Comparison of ENCODE assay signal across 8 cellular contexts in the genomic region with DNA sequence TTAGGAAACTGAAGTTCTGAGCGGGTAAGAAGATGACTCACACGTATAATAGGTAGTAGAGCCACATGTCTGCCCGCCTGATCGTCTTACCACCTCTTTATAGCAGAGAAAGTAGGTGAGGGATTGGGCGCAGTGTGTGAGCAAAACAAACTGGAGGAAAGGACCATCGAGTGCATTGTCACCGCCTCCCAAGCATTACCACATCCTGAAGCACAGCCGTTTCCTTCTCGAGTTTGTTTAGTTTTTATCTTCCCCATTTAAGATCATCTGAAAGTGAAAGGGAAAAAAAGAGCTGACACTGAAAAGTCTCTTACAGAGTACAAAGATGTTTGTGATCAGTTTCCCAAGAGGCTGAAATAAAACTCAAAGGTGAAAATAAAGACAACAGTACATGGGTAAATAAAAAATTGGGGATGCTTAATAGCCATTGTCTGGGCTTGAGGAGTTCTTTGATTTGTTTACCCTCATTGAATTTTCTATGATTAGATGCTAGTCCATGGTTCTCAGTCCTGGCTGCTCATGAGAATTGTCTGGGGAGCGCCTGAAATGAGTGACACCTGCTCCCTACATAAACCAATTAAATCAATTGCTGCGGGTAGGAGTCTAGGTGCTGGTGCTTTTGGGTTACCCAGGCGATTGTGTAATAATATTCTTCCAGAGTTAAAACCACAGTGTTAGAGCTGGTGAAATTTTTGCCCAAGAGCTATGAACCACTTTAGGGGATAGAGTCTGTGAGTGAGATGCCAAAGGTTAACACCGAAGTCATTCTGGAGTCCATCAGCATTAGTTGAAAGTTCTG. TPM values are rescaled to one million over a fixed set of nuclear protein-coding genes. Genes with fewer than 3 reads are reported as not detected.
A peak's percentile ranks its signal among the peaks of the same experiment; 100 is the strongest.
DNase-seq lines count a peak whose midpoint lies in the region; ATAC-seq and TF ChIP-seq lines count a peak whose summit lies in the region.

No MANE protein-coding gene starts in this region.

- ATAC-seq in GM19395 (IDR thresholded peaks at IDR 0.05; ENCODE audit: unreplicated experiment) (peak; percentile 95), HG03460 (IDR thresholded peaks at IDR 0.05; ENCODE audit: unreplicated experiment) (peak; percentile 90), upper lobe of right lung (peak; percentile 98)

- H3K27me3 ChIP-seq in Peyer's patch = no peaks in the 10 kb centered on the region
- no peaks in the 10 kb centered on the region for H3K27me3 ChIP-seq in mucosa of rectum (ENCODE audit: control insufficient read depth in 2 of 2, insufficient read depth in 2 of 2, low read length in 2 of 2)
- H3K27me3 ChIP-seq in upper lobe of right lung = no peaks in the 10 kb centered on the region
- peaks cover 14% of the 10 kb centered on the region for H3K27me3 ChIP-seq in WERI-Rb-1 (ENCODE audit: insufficient read depth, low read depth, severe bottlenecking)

- H3K4me3 ChIP-seq in Peyer's patch (peak overlapping the region; percentile 12 to 22 (median 15)), mucosa of rectum (ENCODE audit: low read length in 2 of 2) (peak overlapping the region; percentile 54 to 56), upper lobe of right lung (peak overlapping the region; percentile 23), WERI-Rb-1 (ENCODE audit: low read depth, low read length) (no peak overlapping the region)

- TF ChIP-seq CTCF in Peyer's patch (IDR thresholded peaks at IDR 0.05) (no peak), upper lobe of right lung (IDR thresholded peaks at IDR 0.05) (no peak), WERI-Rb-1 (IDR thresholded peaks at IDR 0.05; ENCODE audit: low read depth, low read length) (no peak)

- H3K36me3 ChIP-seq in Peyer's patch (no peaks in the 10 kb centered on the region), mucosa of rectum (ENCODE audit: control insufficient read depth in 2 of 2, insufficient read depth in 2 of 2, low read length in 2 of 2) (no peaks in the 10 kb centered on the region), upper lobe of right lung (no peaks in the 10 kb centered on the region), WERI-Rb-1 (no peaks in the 10 kb centered on the region)

- H3K4me1 ChIP-seq in Peyer's patch = peaks cover 0 to 5% (median 0%) of the 10 kb centered on the region in 4 donors
- H3K4me1 ChIP-seq in mucosa of rectum (ENCODE audit: control insufficient read depth in 2 of 2, insufficient read depth in 2 of 2, low read length in 2 of 2) = peaks cover 2 to 12% of the 10 kb centered on the region in 2 donors
- no peaks in the 10 kb centered on the region for H3K4me1 ChIP-seq in upper lobe of right lung

- H3K27ac ChIP-seq in Peyer's patch (peak overlapping the region; percentile 75 to 91 (median 80)), mucosa of rectum (ENCODE audit: low read depth in 2 of 2, low read length in 2 of 2) (peak overlapping the region; percentile 74 to 85), upper lobe of right lung (peak overlapping the region; percentile 74), WERI-Rb-1 (no peak overlapping the region)

- DNase-seq in CD1c-positive myeloid dendritic cell (ENCODE audit: extremely low spot score) (peak; percentile 79), Peyer's patch (peak; percentile 51 to 90 (median 77)), upper lobe of right lung (peak; percentile 64), WERI-Rb-1 (no peak)
- DNase-seq in activated T-helper 9 cell treated with anti-CD3 and anti-CD28 coated beads, Interleukin-2, amount 50 U/mL, for 16 hours (ENCODE audit: low read depth) = peak; percentile 52

- H3K9ac ChIP-seq in mucosa of rectum (ENCODE audit: low read depth in 1 of 2, low read length in 2 of 2) = peak overlapping the region in 1 of 2 donors; percentile 54

- H3K9me3 ChIP-seq in Peyer's patch (no peaks in the 10 kb centered on the region), mucosa of rectum (ENCODE audit: control insufficient read depth in 2 of 2, low read length in 2 of 2) (no peaks in the 10 kb centered on the region), upper lobe of right lung (no peaks in the 10 kb centered on the region), WERI-Rb-1 (ENCODE audit: severe bottlenecking) (no peaks in the 10 kb centered on the region)

- peak; percentile 21 to 34 for TF ChIP-seq POLR2A in Peyer's patch (IDR thresholded peaks at IDR 0.05)

- intact Hi-C loops in upper lobe of right lung (cut with DNase I) = no loop called here

RNA-seq across cellular contexts. Expression of a gene that starts 15.0 kb away (rescaled TPM):
- total RNA-seq in Peyer's patch (10 to 100 TPM; 26.4 to 56.0 (median 32.5) TPM), upper lobe of right lung (19.4 TPM)
